32 cellular contexts compared by ENCODE assay signal in genomic region chr3:157840513-157840912, GRCh38.
"Had no signal": no experiment of that assay in that cellular context is flagged by ENCODE, and none has a peak within 500 bp of the region (broad histone marks: within the 10 kb centered on the region; RNA-seq: fewer than 3 reads in every experiment).

No MANE protein-coding gene starts in this region.

- DNase-seq: activated B cell treated with CpG ODN at 0.5 μM for 24 hours; activated CD4-positive, alpha-beta memory T cell treated with anti-CD3 and anti-CD28 coated beads for 36 hours; activated CD4-positive, alpha-beta T cell treated with anti-CD3 and anti-CD28 coated beads for 4 hours; activated CD4-positive, alpha-beta T cell treated with anti-CD3 and anti-CD28 coated beads, Interleukin-2, amount 10 ng/mL, durations not matched to agents 24 days and 14 days; activated CD4-positive, alpha-beta T cell treated with anti-CD3 and anti-CD28 coated beads, Interleukin-2, amount 50 U/mL, for 1 hour; activated CD4-positive, alpha-beta T cell treated with anti-CD3 and anti-CD28 coated beads, Interleukin-2, amount 50 U/mL, for 4 hours; activated CD4-positive, CD25-positive, alpha-beta regulatory T cell treated with anti-CD3 and anti-CD28 coated beads, Interleukin-2, amount 50 U/mL, for 72 hours; activated CD8-positive, alpha-beta memory T cell treated with anti-CD3 and anti-CD28 coated beads, Interleukin-2, amount 50 U/mL, for 4 hours; activated CD8-positive, alpha-beta T cell treated with anti-CD3 and anti-CD28 coated beads for 36 hours; activated effector memory CD4-positive, alpha-beta T cell treated with anti-CD3 and anti-CD28 coated beads, Interleukin-2, amount 50 U/mL, for 16 hours; activated gamma-delta T cell treated with Interleukin-2 at 50 U/mL for 16 hours; activated naive CD4-positive, alpha-beta T cell; activated naive CD4-positive, alpha-beta T cell treated with anti-CD3 and anti-CD28 coated beads for 36 hours; activated naive CD4-positive, alpha-beta T cell treated with anti-CD3 and anti-CD28 coated beads, Interleukin-2, amount 50 U/mL, for 16 hours; activated naive CD8-positive, alpha-beta T cell treated with anti-CD3 and anti-CD28 coated beads for 36 hours; activated T-cell treated with anti-CD3 and anti-CD28 coated beads for 4 hours; activated T-cell treated with anti-CD3 and anti-CD28 coated beads, Interleukin-2, amount 50 U/mL, for 1 hour; activated T-cell treated with anti-CD3 and anti-CD28 coated beads, Interleukin-2, amount 50 U/mL, for 4 hours; activated T-cell treated with anti-CD3 and anti-CD28 coated beads, Interleukin-2, amount 50 U/mL, for 72 hours; adrenal gland; amniotic stem cell; aorta; body of pancreas; brain microvascular endothelial cell; central memory CD4-positive, alpha-beta T cell; T-helper 17 cell had no signal

- H3K9me3 ChIP-seq: adrenal gland, body of pancreas, breast epithelium had no signal

- ATAC-seq: activated CD8-positive, alpha-beta T cell treated with anti-CD3 and anti-CD28 coated beads for 36 hours; activated naive CD4-positive, alpha-beta T cell treated with anti-CD3 and anti-CD28 coated beads, Interleukin-2, amount 50 U/mL, for 72 hours; activated T-cell treated with anti-CD3 and anti-CD28 coated beads, Interleukin-2, amount 50 U/mL, for 4 hours; activated T-cell treated with anti-CD3 and anti-CD28 coated beads, Interleukin-2, amount 50 U/mL, for 72 hours; activated T-helper 17 cell treated with anti-CD3 and anti-CD28 coated beads, Interleukin-2, amount 50 U/mL, for 72 hours; body of pancreas; T-helper 17 cell had no signal

- H3K36me3 ChIP-seq: adrenal gland, brain microvascular endothelial cell, breast epithelium had no signal

- H3K4me3 ChIP-seq: adrenal gland, body of pancreas, breast epithelium had no signal

- H3K4me1 ChIP-seq: adrenal gland, body of pancreas, breast epithelium had no signal

- H3K27ac ChIP-seq: adrenal gland, body of pancreas, brain microvascular endothelial cell, breast epithelium, VCaP had no signal

- FAIRE-seq: astrocyte, TTC549 had no signal

- H3K27me3 ChIP-seq: adrenal gland, body of pancreas, brain microvascular endothelial cell, breast epithelium had no signal
